ENCODE assay signal across 1 cellular context in the genomic region with DNA sequence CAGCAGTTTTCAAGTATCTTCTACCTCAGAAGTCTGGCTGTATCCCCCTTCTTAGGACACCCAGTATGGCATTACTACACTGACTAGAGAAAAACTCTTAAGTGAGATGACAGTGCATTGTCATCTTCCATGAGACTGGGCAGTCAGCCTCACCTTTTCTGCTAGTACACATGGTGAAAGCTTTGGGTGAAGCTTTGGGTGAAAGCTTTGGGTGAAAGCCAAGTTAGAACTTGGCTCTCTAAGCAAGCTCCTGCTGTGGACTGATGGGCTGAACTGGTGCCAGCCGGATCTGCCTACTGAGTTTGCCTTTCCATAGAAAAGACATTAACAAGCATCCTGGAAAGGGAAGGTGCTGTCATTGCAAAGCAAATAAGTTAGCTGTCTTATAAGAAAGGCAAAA.
TF ChIP-seq lines count a peak whose summit lies in the region.

No MANE protein-coding gene starts in this region.

TF ChIP-seq in GM23338, 12 proteins besides CTCF, POLR2A, EP300 and RAD21 (continued from another document):
- TF ChIP-seq, protein P1, sequence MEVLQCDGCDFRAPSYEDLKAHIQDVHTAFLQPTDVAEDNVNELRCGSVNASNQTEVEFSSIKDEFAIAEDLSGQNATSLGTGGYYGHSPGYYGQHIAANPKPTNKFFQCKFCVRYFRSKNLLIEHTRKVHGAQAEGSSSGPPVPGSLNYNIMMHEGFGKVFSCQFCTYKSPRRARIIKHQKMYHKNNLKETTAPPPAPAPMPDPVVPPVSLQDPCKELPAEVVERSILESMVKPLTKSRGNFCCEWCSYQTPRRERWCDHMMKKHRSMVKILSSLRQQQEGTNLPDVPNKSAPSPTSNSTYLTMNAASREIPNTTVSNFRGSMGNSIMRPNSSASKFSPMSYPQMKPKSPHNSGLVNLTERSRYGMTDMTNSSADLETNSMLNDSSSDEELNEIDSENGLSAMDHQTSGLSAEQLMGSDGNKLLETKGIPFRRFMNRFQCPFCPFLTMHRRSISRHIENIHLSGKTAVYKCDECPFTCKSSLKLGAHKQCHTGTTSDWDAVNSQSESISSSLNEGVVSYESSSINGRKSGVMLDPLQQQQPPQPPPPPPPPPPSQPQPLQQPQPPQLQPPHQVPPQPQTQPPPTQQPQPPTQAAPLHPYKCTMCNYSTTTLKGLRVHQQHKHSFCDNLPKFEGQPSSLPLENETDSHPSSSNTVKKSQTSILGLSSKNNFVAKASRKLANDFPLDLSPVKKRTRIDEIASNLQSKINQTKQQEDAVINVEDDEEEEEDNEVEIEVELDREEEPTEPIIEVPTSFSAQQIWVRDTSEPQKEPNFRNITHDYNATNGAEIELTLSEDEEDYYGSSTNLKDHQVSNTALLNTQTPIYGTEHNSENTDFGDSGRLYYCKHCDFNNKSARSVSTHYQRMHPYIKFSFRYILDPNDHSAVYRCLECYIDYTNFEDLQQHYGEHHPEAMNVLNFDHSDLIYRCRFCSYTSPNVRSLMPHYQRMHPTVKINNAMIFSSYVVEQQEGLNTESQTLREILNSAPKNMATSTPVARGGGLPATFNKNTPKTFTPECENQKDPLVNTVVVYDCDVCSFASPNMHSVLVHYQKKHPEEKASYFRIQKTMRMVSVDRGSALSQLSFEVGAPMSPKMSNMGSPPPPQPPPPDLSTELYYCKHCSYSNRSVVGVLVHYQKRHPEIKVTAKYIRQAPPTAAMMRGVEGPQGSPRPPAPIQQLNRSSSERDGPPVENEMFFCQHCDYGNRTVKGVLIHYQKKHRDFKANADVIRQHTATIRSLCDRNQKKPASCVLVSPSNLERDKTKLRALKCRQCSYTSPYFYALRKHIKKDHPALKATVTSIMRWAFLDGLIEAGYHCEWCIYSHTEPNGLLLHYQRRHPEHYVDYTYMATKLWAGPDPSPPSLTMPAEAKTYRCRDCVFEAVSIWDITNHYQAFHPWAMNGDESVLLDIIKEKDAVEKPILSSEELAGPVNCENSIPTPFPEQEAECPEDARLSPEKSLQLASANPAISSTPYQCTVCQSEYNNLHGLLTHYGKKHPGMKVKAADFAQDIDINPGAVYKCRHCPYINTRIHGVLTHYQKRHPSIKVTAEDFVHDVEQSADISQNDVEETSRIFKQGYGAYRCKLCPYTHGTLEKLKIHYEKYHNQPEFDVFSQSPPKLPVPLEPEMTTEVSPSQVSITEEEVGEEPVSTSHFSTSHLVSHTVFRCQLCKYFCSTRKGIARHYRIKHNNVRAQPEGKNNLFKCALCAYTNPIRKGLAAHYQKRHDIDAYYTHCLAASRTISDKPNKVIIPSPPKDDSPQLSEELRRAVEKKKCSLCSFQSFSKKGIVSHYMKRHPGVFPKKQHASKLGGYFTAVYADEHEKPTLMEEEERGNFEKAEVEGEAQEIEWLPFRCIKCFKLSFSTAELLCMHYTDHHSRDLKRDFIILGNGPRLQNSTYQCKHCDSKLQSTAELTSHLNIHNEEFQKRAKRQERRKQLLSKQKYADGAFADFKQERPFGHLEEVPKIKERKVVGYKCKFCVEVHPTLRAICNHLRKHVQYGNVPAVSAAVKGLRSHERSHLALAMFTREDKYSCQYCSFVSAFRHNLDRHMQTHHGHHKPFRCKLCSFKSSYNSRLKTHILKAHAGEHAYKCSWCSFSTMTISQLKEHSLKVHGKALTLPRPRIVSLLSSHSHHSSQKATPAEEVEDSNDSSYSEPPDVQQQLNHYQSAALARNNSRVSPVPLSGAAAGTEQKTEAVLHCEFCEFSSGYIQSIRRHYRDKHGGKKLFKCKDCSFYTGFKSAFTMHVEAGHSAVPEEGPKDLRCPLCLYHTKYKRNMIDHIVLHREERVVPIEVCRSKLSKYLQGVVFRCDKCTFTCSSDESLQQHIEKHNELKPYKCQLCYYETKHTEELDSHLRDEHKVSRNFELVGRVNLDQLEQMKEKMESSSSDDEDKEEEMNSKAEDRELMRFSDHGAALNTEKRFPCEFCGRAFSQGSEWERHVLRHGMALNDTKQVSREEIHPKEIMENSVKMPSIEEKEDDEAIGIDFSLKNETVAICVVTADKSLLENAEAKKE (CRISPR knock-in tag; IDR thresholded peaks at IDR 0.05): peak; percentile 94
TF ChIP-seq in GM23338: peak in this region for 1.
